35 cellular contexts compared by ENCODE assay signal in the genomic region with DNA sequence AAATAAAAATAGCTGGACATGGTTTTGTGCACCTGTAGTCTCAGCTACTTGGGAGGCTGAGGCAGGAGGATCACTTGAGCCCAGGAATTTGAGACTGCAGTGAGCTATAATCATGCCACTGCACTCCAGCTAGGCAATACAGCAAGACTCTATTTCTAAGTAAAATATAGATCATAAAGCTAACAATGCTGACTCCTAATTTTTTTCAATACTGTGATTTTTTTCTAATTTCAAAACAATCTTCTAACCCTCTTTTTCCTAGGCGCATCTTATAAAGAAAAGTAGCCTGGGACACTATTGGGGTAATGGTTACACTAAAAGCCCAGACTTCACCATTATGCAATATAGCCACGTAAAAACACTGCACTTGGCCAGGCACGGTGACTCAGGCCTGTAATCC.
"Had no signal": no experiment of that assay in that cellular context is flagged by ENCODE, and none has a peak within 500 bp of the region (broad histone marks: within the 10 kb centered on the region; RNA-seq: fewer than 3 reads in every experiment).

No MANE protein-coding gene starts in this region.

- ATAC-seq: activated naive CD8-positive, alpha-beta T cell treated with anti-CD3 and anti-CD28 coated beads, Interleukin-2, amount 50 U/mL, for 24 hours; PC-3 had no signal

- H3K27me3 Mint-ChIP-seq: activated naive CD8-positive, alpha-beta T cell; brain had no signal

- H3K9me3 Mint-ChIP-seq: activated B cell treated with CpG ODN at 0.5 μM for 24 hours; activated CD4-positive, alpha-beta memory T cell treated with anti-CD3 and anti-CD28 coated beads for 36 hours; activated naive CD4-positive, alpha-beta T cell treated with anti-CD3 and anti-CD28 coated beads, Interleukin-2, amount 10 ng/mL, durations not matched to agents 7 days and 5 days; activated naive CD8-positive, alpha-beta T cell treated with anti-CD3 and anti-CD28 coated beads, Interleukin-2, amount 50 U/mL, for 24 hours; brain had no signal

- H3K27ac ChIP-seq: VCaP had no signal

- H3K4me3 Mint-ChIP-seq: activated B cell treated with CpG ODN at 0.5 μM for 24 hours; activated CD4-positive, alpha-beta memory T cell treated with anti-CD3 and anti-CD28 coated beads for 36 hours; activated naive CD4-positive, alpha-beta T cell treated with anti-CD3 and anti-CD28 coated beads, Interleukin-2, amount 10 ng/mL, durations not matched to agents 7 days and 5 days; activated naive CD8-positive, alpha-beta T cell; activated naive CD8-positive, alpha-beta T cell treated with anti-CD3 and anti-CD28 coated beads, Interleukin-2, amount 50 U/mL, for 24 hours; brain had no signal

- H3K36me3 Mint-ChIP-seq: activated CD4-positive, alpha-beta memory T cell treated with anti-CD3 and anti-CD28 coated beads for 36 hours; activated naive CD4-positive, alpha-beta T cell treated with anti-CD3 and anti-CD28 coated beads, Interleukin-2, amount 10 ng/mL, durations not matched to agents 7 days and 5 days; activated naive CD8-positive, alpha-beta T cell; brain had no signal

- H3K27ac Mint-ChIP-seq: activated B cell treated with CpG ODN at 0.5 μM for 24 hours; activated CD4-positive, alpha-beta memory T cell treated with anti-CD3 and anti-CD28 coated beads for 36 hours; activated naive CD4-positive, alpha-beta T cell treated with anti-CD3 and anti-CD28 coated beads, Interleukin-2, amount 10 ng/mL, durations not matched to agents 7 days and 5 days; activated naive CD8-positive, alpha-beta T cell; activated naive CD8-positive, alpha-beta T cell treated with anti-CD3 and anti-CD28 coated beads, Interleukin-2, amount 50 U/mL, for 24 hours; brain had no signal

- H3K4me1 Mint-ChIP-seq: activated B cell treated with CpG ODN at 0.5 μM for 24 hours; activated naive CD4-positive, alpha-beta T cell treated with anti-CD3 and anti-CD28 coated beads, Interleukin-2, amount 10 ng/mL, durations not matched to agents 7 days and 5 days had no signal

- DNase-seq: activated B cell treated with CpG ODN at 0.5 μM for 24 hours; activated CD4-positive, alpha-beta memory T cell treated with anti-CD3 and anti-CD28 coated beads for 36 hours; activated CD4-positive, alpha-beta T cell treated with anti-CD3 and anti-CD28 coated beads for 4 hours; activated CD4-positive, alpha-beta T cell treated with anti-CD3 and anti-CD28 coated beads, Interleukin-2, amount 50 U/mL, for 1 hour; activated CD4-positive, CD25-positive, alpha-beta regulatory T cell treated with anti-CD3 and anti-CD28 coated beads, Interleukin-2, amount 50 U/mL, for 72 hours; activated CD8-positive, alpha-beta memory T cell treated with anti-CD3 and anti-CD28 coated beads, Interleukin-2, amount 50 U/mL, for 4 hours; activated effector memory CD4-positive, alpha-beta T cell treated with Interleukin-2 at 50 U/mL for 16 hours; activated naive CD4-positive, alpha-beta T cell treated with anti-CD3 and anti-CD28 coated beads, Interleukin-2, amount 10 ng/mL, durations not matched to agents 7 days and 5 days; activated naive CD8-positive, alpha-beta T cell treated with anti-CD3 and anti-CD28 coated beads, Interleukin-2, amount 50 U/mL, for 24 hours; activated T-cell treated with anti-CD3 and anti-CD28 coated beads, Interleukin-2, amount 50 U/mL, for 48 hours; anterior cingulate cortex; central memory CD4-positive, alpha-beta T cell; Karpas-422; KBM-7; MM.1S; NCI-H1092 treated with DMSO at 0.1 percent for 48 hours; NCI-H1417; NCI-H146; NCI-H187; NCI-H2029 treated with DMSO at 0.1 percent for 48 hours; NCI-H2107; NCI-H2171; NCI-H510A; NCI-H526; NCI-H748 treated with DMSO at 0.1 percent for 48 hours; NK-92 treated with Interleukin-12 subunit alpha and Interleukin-12 subunit beta, amount 100 ng/mL, for 24 hours; PC-3; Right ventricle myocardium superior; SW 1271; T-helper 1 cell; T-helper 2 cell; T-helper 9 cell had no signal
